10 cellular contexts compared by ENCODE assay signal in genomic region chr14:63908667-63909264, GRCh38. TPM values are rescaled to one million over a fixed set of nuclear protein-coding genes. Genes with fewer than 3 reads are reported as not detected.
DNase-seq lines count a peak whose midpoint lies in the region; ATAC-seq, FAIRE-seq and TF ChIP-seq lines count a peak whose summit lies in the region.
"Had no signal": no experiment of that assay in that cellular context is flagged by ENCODE, and none has a peak within 500 bp of the region (broad histone marks: within the 10 kb centered on the region; RNA-seq: fewer than 3 reads in every experiment).

No MANE protein-coding gene starts in this region.

- H3K4me2 ChIP-seq in astrocyte (ENCODE audit: low read length) = peak overlapping the region; percentile 21

- peak; percentile 32 for FAIRE-seq in astrocyte (lab: Jason Lieb, UNC)

- no peak for TF ChIP-seq CTCF in astrocyte (IDR thresholded peaks at IDR 0.05; ENCODE audit: insufficient read depth, low read depth, low read length)

- 74% methylated on average over 4 of the region's 4 CpGs for WGBS in right cardiac atrium

- H3K27ac ChIP-seq in right cardiac atrium (ENCODE audit: low read length) (no peak overlapping the region), astrocyte (ENCODE audit: low read depth, low read length) (no peak overlapping the region), mucosa of rectum (ENCODE audit: low read depth in 2 of 2, low read length in 2 of 2) (no peak overlapping the region)

- no peak overlapping the region for H3K9ac ChIP-seq in astrocyte (ENCODE audit: low read length)
- no peak overlapping the region for H3K9ac ChIP-seq in mucosa of rectum (ENCODE audit: low read depth in 1 of 2, low read length in 2 of 2)

- ATAC-seq in right cardiac atrium = no peak
- no peak for ATAC-seq in HG02885 (IDR thresholded peaks at IDR 0.05; ENCODE audit: poor library complexity, unreplicated experiment)
- no peak for ATAC-seq in GM19351 (IDR thresholded peaks at IDR 0.05; ENCODE audit: unreplicated experiment)

- H3K9me3 Mint-ChIP-seq in astrocyte (ENCODE audit: unreplicated experiment) = no peaks in the 10 kb centered on the region

- no peaks in the 10 kb centered on the region for H3K9me3 ChIP-seq in right cardiac atrium (ENCODE audit: control insufficient read depth, low read length)
- no peaks in the 10 kb centered on the region for H3K9me3 ChIP-seq in astrocyte (ENCODE audit: insufficient read depth, low read depth, low read length)
- no peaks in the 10 kb centered on the region for H3K9me3 ChIP-seq in mucosa of rectum (ENCODE audit: control insufficient read depth in 2 of 2, low read length in 2 of 2)

- H3K27me3 ChIP-seq in right cardiac atrium (ENCODE audit: control insufficient read depth, insufficient read depth) (no peaks in the 10 kb centered on the region), astrocyte (ENCODE audit: insufficient read depth, low read length) (no peaks in the 10 kb centered on the region), mucosa of rectum (ENCODE audit: control insufficient read depth in 2 of 2, insufficient read depth in 2 of 2, low read length in 2 of 2) (no peaks in the 10 kb centered on the region)

- no peaks in the 10 kb centered on the region for H4K20me1 ChIP-seq in astrocyte (ENCODE audit: insufficient read depth, low read length)

- no peaks in the 10 kb centered on the region for H3K27me3 Mint-ChIP-seq in astrocyte (ENCODE audit: low read depth, unreplicated experiment)

- H3K27ac Mint-ChIP-seq in astrocyte (ENCODE audit: unreplicated experiment) = no peak overlapping the region

- H3K4me1 Mint-ChIP-seq in astrocyte (ENCODE audit: low read depth, unreplicated experiment) = no peaks in the 10 kb centered on the region

- no peak overlapping the region for H3K4me3 Mint-ChIP-seq in astrocyte (ENCODE audit: unreplicated experiment)
- H3K4me3 Mint-ChIP-seq: neural crest cell had no signal

- H3K36me3 ChIP-seq in astrocyte (ENCODE audit: insufficient read depth, low read length) (no peaks in the 10 kb centered on the region), mucosa of rectum (ENCODE audit: control insufficient read depth in 2 of 2, insufficient read depth in 2 of 2, low read length in 2 of 2) (peaks cover 0 to 4% of the 10 kb centered on the region in 2 donors)

- H3K79me2 ChIP-seq in astrocyte (ENCODE audit: insufficient read depth, low read length) = no peaks in the 10 kb centered on the region

- peak overlapping the region; percentile 28 for H3K4me3 ChIP-seq in right cardiac atrium (ENCODE audit: low read length)
- H3K4me3 ChIP-seq in astrocyte (ENCODE audit: insufficient read depth, low read depth, low read length) = no peak overlapping the region
- H3K4me3 ChIP-seq in mucosa of rectum (ENCODE audit: low read length in 2 of 2) = peak overlapping the region; percentile 1 to 4

- no peak overlapping the region for H2AFZ ChIP-seq in astrocyte (ENCODE audit: low read depth, low read length)

- H3K4me1 ChIP-seq in right cardiac atrium (ENCODE audit: control insufficient read depth, insufficient read depth, low read length) (peaks cover 3% of the 10 kb centered on the region), astrocyte (ENCODE audit: insufficient read depth, low read length) (peaks cover 5% of the 10 kb centered on the region), mucosa of rectum (ENCODE audit: control insufficient read depth in 2 of 2, insufficient read depth in 2 of 2, low read length in 2 of 2) (peaks cover 0 to 3% of the 10 kb centered on the region in 2 donors)

- H3K36me3 Mint-ChIP-seq in astrocyte (ENCODE audit: low read depth, unreplicated experiment) = no peaks in the 10 kb centered on the region

- DNase-seq in right cardiac atrium = no peak
- DNase-seq in cardiac septum (ENCODE audit: low spot score) = no peak
- DNase-seq in astrocyte (ENCODE audit: low read depth) = no peak
- no peak for DNase-seq in HCEC 1CT
- DNase-seq in NK-92 treated with Interleukin-12 subunit alpha and Interleukin-12 subunit beta, amount 100 ng/mL, for 24 hours (lab: John Stamatoyannopoulos, UW) = no peak
- DNase-seq: activated CD4-positive, alpha-beta T cell treated with anti-CD3 and anti-CD28 coated beads, Interleukin-2, amount 50 U/mL, for 4 hours had no signal

- intact Hi-C loops in right cardiac atrium (cut with DNase I) = no loop called here
- intact Hi-C loops in cardiac septum (cut with DNase I) = no loop called here

RNA-seq across cellular contexts. Expression of gene SYNE2, which starts 56.0 kb away (rescaled TPM):
- total RNA-seq in right cardiac atrium (100 to 1,000 TPM in 3 of 4 donors, 10 to 100 TPM in 1; 83.7 to 229 (median 157) TPM), cardiac septum (61.4 TPM), astrocyte (5.1 and 5.7 TPM in 2 replicates)
- polyA plus RNA-seq in right cardiac atrium = 189 TPM
